Comparison of ENCODE assay signal across 9 cellular contexts in genomic region chr17:16255481-16255901, GRCh38. TPM values are rescaled to one million over a fixed set of nuclear protein-coding genes. Genes with fewer than 3 reads are reported as not detected.
DNase-seq lines count a peak whose midpoint lies in the region; ATAC-seq, FAIRE-seq and TF ChIP-seq lines count a peak whose summit lies in the region.
"Had no signal": no experiment of that assay in that cellular context is flagged by ENCODE, and none has a peak within 500 bp of the region (broad histone marks: within the 10 kb centered on the region; RNA-seq: fewer than 3 reads in every experiment).

No MANE protein-coding gene starts in this region.

- peak overlapping the region; percentile 53 to 60 for H3K9ac ChIP-seq in duodenal mucosa (ENCODE audit: low read depth in 1 of 2, low read length in 2 of 2)

- H3K27me3 ChIP-seq in duodenal mucosa (ENCODE audit: control insufficient read depth in 1 of 2, insufficient read depth in 2 of 2, low read length in 2 of 2): no peaks in the 10 kb centered on the region
- H3K27me3 ChIP-seq in stomach: no peaks in the 10 kb centered on the region

- peak overlapping the region; percentile 69 for H3K27ac ChIP-seq in duodenal mucosa (ENCODE audit: low read depth, low read length)
- H3K27ac ChIP-seq in stomach: peak overlapping the region; percentile 17 to 88 (median 81)

- DNase-seq in LNCaP clone FGC (ENCODE audit: low read depth) (peak; percentile 23), medulla oblongata (ENCODE audit: extremely low spot score) (peak; percentile 83), stomach (peak; percentile 89), SW480 (ENCODE audit: low spot score) (no peak), GM19239 (ENCODE audit: insufficient read length, low spot score) (no peak), GDM1 (lab: John Stamatoyannopoulos, UW) (no peak)
- DNase-seq: natural killer cell had no signal

- intact Hi-C loops in stomach (cut with DNase I; ENCODE audit: low total_unique reads): no loop called here

- H3K4me1 ChIP-seq in duodenal mucosa (ENCODE audit: control insufficient read depth in 1 of 2, insufficient read depth in 2 of 2, low read length in 2 of 2) (peaks cover 14 to 18% of the 10 kb centered on the region in 2 donors), stomach (peaks cover 7 to 50% (median 28%) of the 10 kb centered on the region in 4 donors)

- ATAC-seq in HG02623 (IDR thresholded peaks at IDR 0.05; ENCODE audit: unreplicated experiment): no peak
- ATAC-seq: natural killer cell had no signal

- WGBS in stomach, 5 donors: 13 to 42% (median 20%) methylated on average over 4 of the region's 4 CpGs

- no peaks in the 10 kb centered on the region for H3K9me3 ChIP-seq in duodenal mucosa (ENCODE audit: control insufficient read depth in 1 of 2, low read length in 2 of 2)
- H3K9me3 ChIP-seq in stomach: no peaks in the 10 kb centered on the region

- FAIRE-seq in GM19239 (lab: Jason Lieb, UNC): no peak

- TF ChIP-seq CTCF in LNCaP clone FGC (IDR thresholded peaks at IDR 0.05; ENCODE audit: control insufficient read depth, extremely low read depth, insufficient read depth) (no peak), stomach (IDR thresholded peaks at IDR 0.05) (peak in 1 of 7 experiments; percentile 15)

- no peak for TF ChIP-seq POLR2A in stomach (IDR thresholded peaks at IDR 0.05)

- H3K36me3 ChIP-seq in duodenal mucosa (ENCODE audit: control insufficient read depth in 1 of 2, insufficient read depth in 2 of 2, low read length in 2 of 2): no peaks in the 10 kb centered on the region
- peaks cover 0 to 2% (median 0%) of the 10 kb centered on the region in 4 donors for H3K36me3 ChIP-seq in stomach

- H3K4me3 ChIP-seq in LNCaP clone FGC (ENCODE audit: low read depth, low read length) (peak overlapping the region; percentile 11; the same call in 1 of the 2 replicates), duodenal mucosa (ENCODE audit: low read depth in 1 of 2, low read length in 2 of 2) (peak overlapping the region; percentile 6 to 50), stomach (peak overlapping the region in 1 of 4 donors; percentile 18)

- no peak for TF ChIP-seq EP300 in stomach (IDR thresholded peaks at IDR 0.05)

RNA-seq across cellular contexts. Expression of gene PIGL, which starts 38.5 kb away (rescaled TPM):
- 10 to 100 TPM; 32.4 to 72.3 (median 65.3) TPM for total RNA-seq in stomach
- polyA plus RNA-seq in stomach: 10 to 100 TPM in 2 of 3 donors, 1 to 10 TPM in 1; 5.8 to 17.1 (median 10.4) TPM

RNA-seq across cellular contexts. Expression of gene NCOR1, which starts 40.2 kb away (rescaled TPM):
- total RNA-seq in stomach: 100 to 1,000 TPM; 226 to 444 (median 280) TPM
- polyA plus RNA-seq in stomach: 100 to 1,000 TPM in 1 of 3 donors, 10 to 100 TPM in 2; 28.7 to 357 (median 80.1) TPM

Comparison
In these comparisons a context has a peak if more than half of its experiments do, and no peak if none do; other contexts are left out.
1. DNase-seq: peak in LNCaP clone FGC (single experiment), medulla oblongata (single experiment) and stomach (single experiment); none in SW480 (single experiment), GM19239 (single experiment) and GDM1 (single experiment).